8 cellular contexts compared by ENCODE assay signal in genomic region chr12:67270622-67271021, GRCh38. TPM values are rescaled to one million over a fixed set of nuclear protein-coding genes. Genes with fewer than 3 reads are reported as not detected.
DNase-seq lines count a peak whose midpoint lies in the region; ATAC-seq and TF ChIP-seq lines count a peak whose summit lies in the region.

No MANE protein-coding gene starts in this region.

- TF ChIP-seq CTCF in brain microvascular endothelial cell (IDR thresholded peaks at IDR 0.05; ENCODE audit: low read depth, low read length, missing control alignments) (no peak), mesothelial cell of epicardium (IDR thresholded peaks at IDR 0.05; ENCODE audit: unreplicated experiment) (no peak)

- peaks cover 0 to 5% of the 10 kb centered on the region in 2 donors for H3K4me1 ChIP-seq in aorta (ENCODE audit: control insufficient read depth in 1 of 2, insufficient read depth in 2 of 2, low read length in 2 of 2)

- peak overlapping the region; percentile 92 for H3K4me3 Mint-ChIP-seq in stimulated activated naive CD8-positive, alpha-beta T cell treated with anti-CD3 and anti-CD28 coated beads, Interleukin-15, Interleukin-2, amounts not matched to agents 100 ng/mL and 50 ng/mL, for 24 hours
- peak overlapping the region; percentile 86 for H3K4me3 Mint-ChIP-seq in mesothelial cell of epicardium

- H3K27me3 Mint-ChIP-seq in stimulated activated naive CD8-positive, alpha-beta T cell treated with anti-CD3 and anti-CD28 coated beads, Interleukin-15, Interleukin-2, amounts not matched to agents 100 ng/mL and 50 ng/mL, for 24 hours = no peaks in the 10 kb centered on the region
- H3K27me3 Mint-ChIP-seq in mesothelial cell of epicardium (ENCODE audit: low read depth) = no peaks in the 10 kb centered on the region

- H3K4me3 ChIP-seq in brain microvascular endothelial cell (ENCODE audit: low read depth, low read length) = peak overlapping the region; percentile 90
- peak overlapping the region; percentile 64 to 91 for H3K4me3 ChIP-seq in aorta (ENCODE audit: low read length in 2 of 2)

- peak overlapping the region; percentile 100 for H3K27ac Mint-ChIP-seq in stimulated activated naive CD8-positive, alpha-beta T cell treated with anti-CD3 and anti-CD28 coated beads, Interleukin-15, Interleukin-2, amounts not matched to agents 100 ng/mL and 50 ng/mL, for 24 hours
- H3K27ac Mint-ChIP-seq in mesothelial cell of epicardium = peak overlapping the region; percentile 99

- in situ Hi-C loops in brain microvascular endothelial cell (cut with HindIII; ENCODE audit: low pct_ligation_motif_present, low sequenced_read_pairs) = no loop called here

- H3K27ac ChIP-seq in brain microvascular endothelial cell = no peak overlapping the region
- peak overlapping the region in 1 of 2 donors; percentile 37 for H3K27ac ChIP-seq in aorta (ENCODE audit: low read depth in 1 of 2, low read length in 2 of 2)

- H3K36me3 ChIP-seq in brain microvascular endothelial cell (replicated peaks) (no peaks in the 10 kb centered on the region), aorta (ENCODE audit: control insufficient read depth in 1 of 2, insufficient read depth in 2 of 2, low read length in 1 of 2) (no peaks in the 10 kb centered on the region)

- H3K4me1 Mint-ChIP-seq in stimulated activated naive CD8-positive, alpha-beta T cell treated with anti-CD3 and anti-CD28 coated beads, Interleukin-15, Interleukin-2, amounts not matched to agents 100 ng/mL and 50 ng/mL, for 24 hours (ENCODE audit: low read depth) = peaks cover 68% of the 10 kb centered on the region
- peaks cover 60% of the 10 kb centered on the region for H3K4me1 Mint-ChIP-seq in mesothelial cell of epicardium

- ATAC-seq in stimulated activated naive CD8-positive, alpha-beta T cell treated with anti-CD3 and anti-CD28 coated beads, Interleukin-15, Interleukin-2, amounts not matched to agents 100 U/mL and 50 U/mL, for 24 hours = no peak
- ATAC-seq in aorta (ENCODE audit: low FRiP score) (no peak), HG03025 (IDR thresholded peaks at IDR 0.05; ENCODE audit: low FRiP score, unreplicated experiment) (no peak)

- 1% methylated on average over 6 of the region's 6 CpGs for WGBS in aorta, 2 donors

- H3K9me3 ChIP-seq in aorta (ENCODE audit: control insufficient read depth, low read length) = no peaks in the 10 kb centered on the region

- intact Hi-C loops in aorta (cut with DNase I) = loop anchor here in 1 of 2 donors (5.0 kb wide), 1 partner anchor 382 kb away; no protein-coding TSS in a partner anchor

- H3K27me3 ChIP-seq in brain microvascular endothelial cell (replicated peaks) (no peaks in the 10 kb centered on the region), aorta (ENCODE audit: control insufficient read depth in 1 of 2, insufficient read depth in 2 of 2, low read length in 1 of 2) (no peaks in the 10 kb centered on the region)

- H3K36me3 Mint-ChIP-seq in stimulated activated naive CD8-positive, alpha-beta T cell treated with anti-CD3 and anti-CD28 coated beads, Interleukin-15, Interleukin-2, amounts not matched to agents 100 ng/mL and 50 ng/mL, for 24 hours (ENCODE audit: low read depth) = peaks cover 43% of the 10 kb centered on the region
- H3K36me3 Mint-ChIP-seq in mesothelial cell of epicardium = no peaks in the 10 kb centered on the region

- DNase-seq in stimulated activated naive CD8-positive, alpha-beta T cell treated with anti-CD3 and anti-CD28 coated beads, Interleukin-15, Interleukin-2, amounts not matched to agents 100 U/mL and 50 U/mL, for 24 hours = no peak
- DNase-seq in brain microvascular endothelial cell = no peak
- no peak for DNase-seq in mesothelial cell of epicardium (ENCODE audit: low spot score in 2 of 2, unreplicated experiment in 2 of 2)
- no peak for DNase-seq in aorta
- no peak for DNase-seq in NCI-H1417 treated with DMSO at 0.1 percent for 48 hours (lab: John Stamatoyannopoulos, UW)
- DNase-seq in NCI-H1694 (lab: John Stamatoyannopoulos, UW) = no peak

- H3K9me3 Mint-ChIP-seq in stimulated activated naive CD8-positive, alpha-beta T cell treated with anti-CD3 and anti-CD28 coated beads, Interleukin-15, Interleukin-2, amounts not matched to agents 100 ng/mL and 50 ng/mL, for 24 hours = peaks cover 3% of the 10 kb centered on the region
- H3K9me3 Mint-ChIP-seq in mesothelial cell of epicardium = no peaks in the 10 kb centered on the region

RNA-seq across cellular contexts. Expression of gene CAND1, which starts 1.5 kb away (rescaled TPM):
- total RNA-seq in mesothelial cell of epicardium = 270 to 278 TPM (median 270 TPM) in 3 replicates
- 100 to 1,000 TPM in 1 of 2 donors, 10 to 100 TPM in 1; 88.7 to 113 TPM for total RNA-seq in aorta
- 10 to 100 TPM; 10.9 to 19.8 TPM for polyA plus RNA-seq in aorta
